18 cellular contexts compared by ENCODE assay signal in the genomic region with DNA sequence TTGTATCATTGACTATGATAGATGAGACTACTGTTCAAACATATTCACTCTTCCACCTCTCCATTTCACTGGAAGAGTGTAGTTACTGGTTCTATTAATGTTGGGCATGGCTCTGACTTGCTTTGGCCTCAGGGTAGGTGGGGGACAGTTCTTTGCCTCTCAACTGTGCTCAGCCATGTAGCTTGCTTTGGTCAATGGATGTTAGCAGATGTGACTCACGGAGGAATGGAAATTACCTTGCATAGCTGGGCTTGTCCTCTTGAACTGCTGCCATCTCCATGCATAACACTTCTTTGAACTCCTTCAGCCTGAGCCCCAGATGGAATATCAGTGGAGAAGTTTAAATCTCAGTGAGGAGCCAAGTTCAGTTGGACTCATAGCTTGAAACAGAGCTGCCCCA. TPM values are rescaled to one million over a fixed set of nuclear protein-coding genes. Genes with fewer than 3 reads are reported as not detected.
"Had no signal": no experiment of that assay in that cellular context is flagged by ENCODE, and none has a peak within 500 bp of the region (broad histone marks: within the 10 kb centered on the region; RNA-seq: fewer than 3 reads in every experiment).

No MANE protein-coding gene starts in this region.

RNA-seq across cellular contexts. Expression of gene NPY4R2, which starts 9.1 kb away (rescaled TPM):
- total RNA-seq: activated B cell treated with CpG ODN at 0.5 μM for 24 hours; activated CD4-positive, alpha-beta memory T cell treated with anti-CD3 and anti-CD28 coated beads for 36 hours; activated CD4-positive, alpha-beta T cell treated with anti-CD3 and anti-CD28 coated beads, Interleukin-2, amount 10 ng/mL, durations not matched to agents 24 days and 14 days; activated CD8-positive, alpha-beta memory T cell treated with anti-CD3 and anti-CD28 coated beads for 36 hours; activated CD8-positive, alpha-beta T cell treated with anti-CD3 and anti-CD28 coated beads for 36 hours; activated naive CD4-positive, alpha-beta T cell treated with anti-CD3 and anti-CD28 coated beads for 36 hours; activated naive CD4-positive, alpha-beta T cell treated with anti-CD3 and anti-CD28 coated beads, Interleukin-2, amount 50 U/mL, for 72 hours; activated naive CD8-positive, alpha-beta T cell treated with anti-CD3 and anti-CD28 coated beads for 36 hours; activated T-cell treated with anti-CD3 and anti-CD28 coated beads, Interleukin-2, amount 50 U/mL, for 4 hours; activated T-cell treated with anti-CD3 and anti-CD28 coated beads, Interleukin-2, amount 50 U/mL, for 72 hours; activated T-helper 1 cell treated with anti-CD3 and anti-CD28 coated beads, Interleukin-12 subunit alpha, Interleukin-12 subunit beta, Interleukin-2, Interleukin-4 antibody, amounts not matched to agents 30 ng/mL and 10 ng/mL and 1 ng/mL, durations not matched to agents 14 hours and 24 hours and 36 hours; activated T-helper 17 cell treated with anti-CD3 and anti-CD28 coated beads, Interleukin-2, amount 50 U/mL, for 72 hours; aorta; astrocyte; body of pancreas; breast epithelium; cardiac septum had no signal
- polyA plus RNA-seq: adrenal gland, aorta had no signal
